Comparison of ENCODE assay signal across 17 cellular contexts in the genomic region with DNA sequence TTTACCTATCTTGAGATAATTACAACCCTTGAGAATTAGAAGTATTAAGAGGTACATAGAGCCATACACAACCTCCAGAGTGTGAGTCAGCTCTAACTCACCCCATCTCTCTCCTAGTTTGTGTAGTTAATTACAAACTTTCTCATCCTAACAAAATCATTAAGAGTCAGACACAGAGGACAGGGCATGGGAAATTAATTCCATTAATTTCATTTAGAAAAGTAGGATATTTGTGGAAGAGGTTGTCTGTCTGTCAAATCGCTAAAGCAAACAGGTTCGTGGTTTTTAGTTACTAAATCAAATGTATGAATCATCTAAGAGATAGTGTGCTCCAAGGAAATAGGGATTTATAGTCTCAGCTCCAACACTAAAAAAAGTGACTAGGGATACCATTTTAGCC.
"Had no signal": no experiment of that assay in that cellular context is flagged by ENCODE, and none has a peak within 500 bp of the region (broad histone marks: within the 10 kb centered on the region; RNA-seq: fewer than 3 reads in every experiment).

No MANE protein-coding gene starts in this region.

- H3K27ac ChIP-seq: ascending aorta, right lobe of liver, transverse colon, VCaP had no signal

- H3K4me1 ChIP-seq: ascending aorta, right lobe of liver had no signal

- ATAC-seq: activated T-cell treated with anti-CD3 and anti-CD28 coated beads, Interleukin-2, amount 50 U/mL, for 72 hours; left lobe of liver; natural killer cell; right lobe of liver had no signal

- H3K4me1 Mint-ChIP-seq: central memory CD8-positive, alpha-beta T cell; natural killer cell had no signal

- DNase-seq: activated CD4-positive, alpha-beta memory T cell treated with anti-CD3 and anti-CD28 coated beads for 36 hours; activated gamma-delta T cell treated with Interleukin-2 at 50 U/mL for 16 hours; activated T-cell treated with anti-CD3 and anti-CD28 coated beads, Interleukin-2, amount 50 U/mL, for 72 hours; effector memory CD4-positive, alpha-beta T cell; erythroblast; natural killer cell; right lobe of liver; stimulated activated CD4-positive, alpha-beta T cell treated with anti-CD3 and anti-CD28 coated beads, Interleukin-12 subunit alpha, Interleukin-12 subunit beta, amount 100 ng/mL, for 4 hours; stimulated activated naive CD4-positive, alpha-beta T cell; substantia nigra; T1000; transverse colon had no signal

- H3K4me3 Mint-ChIP-seq: activated CD4-positive, alpha-beta memory T cell treated with anti-CD3 and anti-CD28 coated beads for 36 hours; activated T-cell treated with anti-CD3 and anti-CD28 coated beads, Interleukin-2, amount 50 U/mL, for 72 hours; central memory CD8-positive, alpha-beta T cell; natural killer cell had no signal

- H3K36me3 ChIP-seq: ascending aorta, right lobe of liver, transverse colon had no signal

- H3K9me3 ChIP-seq: ascending aorta, right lobe of liver, transverse colon had no signal

- H3K36me3 Mint-ChIP-seq: activated CD4-positive, alpha-beta memory T cell treated with anti-CD3 and anti-CD28 coated beads for 36 hours had no signal

- H3K27me3 Mint-ChIP-seq: activated CD4-positive, alpha-beta memory T cell treated with anti-CD3 and anti-CD28 coated beads for 36 hours; central memory CD8-positive, alpha-beta T cell; progenitor cell of endocrine pancreas had no signal

- H3K27me3 ChIP-seq: ascending aorta, right lobe of liver, transverse colon had no signal

- H3K27ac Mint-ChIP-seq: activated CD4-positive, alpha-beta memory T cell treated with anti-CD3 and anti-CD28 coated beads for 36 hours; activated T-cell treated with anti-CD3 and anti-CD28 coated beads, Interleukin-2, amount 50 U/mL, for 72 hours; natural killer cell; progenitor cell of endocrine pancreas had no signal

- H3K4me3 ChIP-seq: ascending aorta, right lobe of liver, transverse colon had no signal
